14 cellular contexts compared by ENCODE assay signal in genomic region chr6:75852721-75853120, GRCh38.
DNase-seq lines count a peak whose midpoint lies in the region; ATAC-seq, FAIRE-seq and TF ChIP-seq lines count a peak whose summit lies in the region.
"Had no signal": no experiment of that assay in that cellular context is flagged by ENCODE, and none has a peak within 500 bp of the region (broad histone marks: within the 10 kb centered on the region; RNA-seq: fewer than 3 reads in every experiment).

No MANE protein-coding gene starts in this region.

- no peaks in the 10 kb centered on the region for H3K27me3 Mint-ChIP-seq in activated T-helper 17 cell treated with anti-CD3 and anti-CD28 coated beads, Interleukin-2, amount 50 U/mL, for 72 hours

- no peak overlapping the region for H2AFZ ChIP-seq in keratinocyte (ENCODE audit: control insufficient read depth, low read length)

- H3K4me2 ChIP-seq in keratinocyte (ENCODE audit: control insufficient read depth, extremely low read depth, insufficient read depth, low read depth, low read length), result no peak overlapping the region
- H3K4me2 ChIP-seq: KMS-11 had no signal

- ATAC-seq in HG02588 (IDR thresholded peaks at IDR 0.05; ENCODE audit: unreplicated experiment) (peak; percentile 79), GM18873 (IDR thresholded peaks at IDR 0.05; ENCODE audit: low FRiP score, unreplicated experiment) (no peak)
- no peak for ATAC-seq in activated T-helper 17 cell treated with anti-CD3 and anti-CD28 coated beads, Interleukin-2, amount 50 U/mL, for 72 hours (replicated peaks)

- H3K27ac Mint-ChIP-seq in activated T-helper 17 cell treated with anti-CD3 and anti-CD28 coated beads, Interleukin-2, amount 50 U/mL, for 72 hours, result no peak overlapping the region
- H3K27ac Mint-ChIP-seq: activated naive CD4-positive, alpha-beta T cell treated with anti-CD3 and anti-CD28 coated beads, Interleukin-2, amount 50 U/mL, for 24 hours; T-helper 2 cell treated with Interferon-gamma antibody and Interleukin-4, amounts not matched to agents 5 μg/mL and 100 μg/mL, for 36 hours had no signal

- H3K36me3 ChIP-seq in keratinocyte (ENCODE audit: control insufficient read depth in 2 of 2, extremely low read depth in 1 of 2, insufficient read depth in 2 of 2, low read length in 2 of 2), result peaks cover 0 to 6% of the 10 kb centered on the region in 2 experiments

- H3K9me3 Mint-ChIP-seq in activated T-helper 17 cell treated with anti-CD3 and anti-CD28 coated beads, Interleukin-2, amount 50 U/mL, for 72 hours, result no peaks in the 10 kb centered on the region
- H3K9me3 Mint-ChIP-seq: activated naive CD4-positive, alpha-beta T cell treated with anti-CD3 and anti-CD28 coated beads, Interleukin-2, amount 50 U/mL, for 24 hours; T-helper 2 cell treated with Interferon-gamma antibody and Interleukin-4, amounts not matched to agents 5 μg/mL and 100 μg/mL, for 36 hours had no signal

- H3K27me3 ChIP-seq in keratinocyte (ENCODE audit: control insufficient read depth, extremely low read depth, insufficient read depth, low read length), result no peaks in the 10 kb centered on the region

- H3K4me3 Mint-ChIP-seq in activated T-helper 17 cell treated with anti-CD3 and anti-CD28 coated beads, Interleukin-2, amount 50 U/mL, for 72 hours, result no peak overlapping the region
- H3K4me3 Mint-ChIP-seq: activated naive CD4-positive, alpha-beta T cell treated with anti-CD3 and anti-CD28 coated beads, Interleukin-2, amount 50 U/mL, for 24 hours; T-helper 2 cell treated with Interferon-gamma antibody and Interleukin-4, amounts not matched to agents 5 μg/mL and 100 μg/mL, for 36 hours had no signal

- H3K79me2 ChIP-seq in keratinocyte (ENCODE audit: control insufficient read depth, insufficient read depth, low read length), result no peaks in the 10 kb centered on the region

- no peaks in the 10 kb centered on the region for H3K9me3 ChIP-seq in keratinocyte (ENCODE audit: control insufficient read depth, low read depth, low read length)

- no peaks in the 10 kb centered on the region for H4K20me1 ChIP-seq in keratinocyte (ENCODE audit: control insufficient read depth, extremely low read depth, insufficient read depth, low read length)

- peak; percentile 44 for FAIRE-seq in keratinocyte (lab: Jason Lieb, UNC)

- no peaks in the 10 kb centered on the region for H3K4me1 Mint-ChIP-seq in activated T-helper 17 cell treated with anti-CD3 and anti-CD28 coated beads, Interleukin-2, amount 50 U/mL, for 72 hours
- H3K4me1 Mint-ChIP-seq: activated naive CD4-positive, alpha-beta T cell treated with anti-CD3 and anti-CD28 coated beads, Interleukin-2, amount 50 U/mL, for 24 hours had no signal

- no peak overlapping the region for H3K9ac ChIP-seq in keratinocyte (ENCODE audit: control insufficient read depth, extremely low read depth, insufficient read depth, low read length)
- H3K9ac ChIP-seq: KMS-11 had no signal

- DNase-seq in DMS53 (lab: John Stamatoyannopoulos, UW) (peak; percentile 91), keratinocyte (ENCODE audit: low read depth, low spot score) (no peak), NCI-H2227 (lab: John Stamatoyannopoulos, UW; ENCODE audit: unreplicated experiment) (no peak), midbrain (lab: John Stamatoyannopoulos, UW) (no peak)
- DNase-seq: activated CD8-positive, alpha-beta memory T cell treated with anti-CD3 and anti-CD28 coated beads for 24 hours; glutamatergic neuron; RPMI8226 had no signal

- TF ChIP-seq CTCF in VCaP (conservative IDR thresholded peaks at IDR 0.05) (no peak), keratinocyte (optimal IDR thresholded peaks at IDR 0.05 in 1 of 3, IDR thresholded peaks at IDR 0.05 in 1 of 3, conservative IDR thresholded peaks at IDR 0.05 in 1 of 3; ENCODE audit: extremely low read depth in 1 of 3, insufficient read depth in 2 of 3, low read length in 3 of 3) (no peak)

- no peak overlapping the region for H3K4me3 ChIP-seq in keratinocyte (ENCODE audit: control insufficient read depth in 2 of 3, extremely low read depth in 1 of 3, insufficient read depth in 2 of 3, low read depth in 1 of 3, low read length in 3 of 3)

- H3K27ac ChIP-seq in VCaP (peak overlapping the region; percentile 98), keratinocyte (ENCODE audit: control insufficient read depth, insufficient read depth, low read length) (no peak overlapping the region)
- H3K27ac ChIP-seq: KMS-11 had no signal

- H3K9me1 ChIP-seq in keratinocyte (ENCODE audit: control insufficient read depth, extremely low read depth, insufficient read depth, low read length), result no peaks in the 10 kb centered on the region

- no peaks in the 10 kb centered on the region for H3K36me3 Mint-ChIP-seq in activated T-helper 17 cell treated with anti-CD3 and anti-CD28 coated beads, Interleukin-2, amount 50 U/mL, for 72 hours (ENCODE audit: low read depth)
- H3K36me3 Mint-ChIP-seq: activated naive CD4-positive, alpha-beta T cell treated with anti-CD3 and anti-CD28 coated beads, Interleukin-2, amount 50 U/mL, for 24 hours had no signal

- dilution Hi-C loops in keratinocyte (cut with MboI; ENCODE audit: extremely low pct_ligation_motif_present, low sequenced_read_pairs), result no loop called here

- H3K4me1 ChIP-seq in keratinocyte (ENCODE audit: control insufficient read depth, extremely low read depth, insufficient read depth, low read length), result peaks cover 14% of the 10 kb centered on the region
